ENCODE assay signal across 2 cellular contexts in the genomic region with DNA sequence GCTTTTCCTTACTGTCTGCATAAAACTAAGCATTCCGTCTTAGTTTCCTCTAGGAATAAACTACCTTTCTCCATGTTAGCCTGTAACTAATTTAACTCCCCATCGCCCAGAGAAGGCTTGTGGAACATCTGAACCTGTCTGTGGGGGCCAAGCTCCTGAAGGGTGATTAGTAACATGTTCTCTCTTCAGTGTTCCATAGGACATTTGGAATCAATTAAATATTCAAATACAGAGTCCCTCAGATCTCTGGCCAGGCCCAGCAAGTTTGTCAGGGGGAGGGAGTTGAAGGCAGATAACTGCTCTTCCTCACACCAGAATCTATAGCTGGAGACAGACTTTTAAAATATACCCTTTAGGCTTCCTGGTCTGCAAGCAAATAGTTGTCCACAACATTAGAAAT.
TF ChIP-seq lines count a peak whose summit lies in the region.

No MANE protein-coding gene starts in this region.

TF ChIP-seq in A549, 52 proteins besides CTCF, POLR2A, EP300 and RAD21 (continued from another document):
- TF ChIP-seq, protein P1, sequence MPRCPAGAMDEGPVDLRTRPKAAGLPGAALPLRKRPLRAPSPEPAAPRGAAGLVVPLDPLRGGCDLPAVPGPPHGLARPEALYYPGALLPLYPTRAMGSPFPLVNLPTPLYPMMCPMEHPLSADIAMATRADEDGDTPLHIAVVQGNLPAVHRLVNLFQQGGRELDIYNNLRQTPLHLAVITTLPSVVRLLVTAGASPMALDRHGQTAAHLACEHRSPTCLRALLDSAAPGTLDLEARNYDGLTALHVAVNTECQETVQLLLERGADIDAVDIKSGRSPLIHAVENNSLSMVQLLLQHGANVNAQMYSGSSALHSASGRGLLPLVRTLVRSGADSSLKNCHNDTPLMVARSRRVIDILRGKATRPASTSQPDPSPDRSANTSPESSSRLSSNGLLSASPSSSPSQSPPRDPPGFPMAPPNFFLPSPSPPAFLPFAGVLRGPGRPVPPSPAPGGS (IDR thresholded peaks at IDR 0.05), result no peak
- TF ChIP-seq JUN (IDR thresholded peaks at IDR 0.05) (no peak), HOXA7 (CRISPR knock-in tag; IDR thresholded peaks at IDR 0.05) (no peak), NPAS2 (CRISPR knock-in tag; IDR thresholded peaks at IDR 0.05; ENCODE audit: borderline replicate concordance) (no peak), MAZ (IDR thresholded peaks at IDR 0.05; ENCODE audit: borderline replicate concordance, low read depth, low read length) (no peak), SMC3 (IDR thresholded peaks at IDR 0.05) (no peak), RFX5 (IDR thresholded peaks at IDR 0.05) (no peak), PHF8 (IDR thresholded peaks at IDR 0.05; ENCODE audit: borderline replicate concordance, low read depth) (no peak), ZSCAN20 (CRISPR knock-in tag; IDR thresholded peaks at IDR 0.05) (no peak), FOSB (CRISPR knock-in tag; IDR thresholded peaks at IDR 0.05) (no peak), TFCP2L1 (CRISPR knock-in tag; IDR thresholded peaks at IDR 0.05) (no peak), CHD4 (IDR thresholded peaks at IDR 0.05; ENCODE audit: borderline replicate concordance) (no peak)
- TF ChIP-seq, protein P2, sequence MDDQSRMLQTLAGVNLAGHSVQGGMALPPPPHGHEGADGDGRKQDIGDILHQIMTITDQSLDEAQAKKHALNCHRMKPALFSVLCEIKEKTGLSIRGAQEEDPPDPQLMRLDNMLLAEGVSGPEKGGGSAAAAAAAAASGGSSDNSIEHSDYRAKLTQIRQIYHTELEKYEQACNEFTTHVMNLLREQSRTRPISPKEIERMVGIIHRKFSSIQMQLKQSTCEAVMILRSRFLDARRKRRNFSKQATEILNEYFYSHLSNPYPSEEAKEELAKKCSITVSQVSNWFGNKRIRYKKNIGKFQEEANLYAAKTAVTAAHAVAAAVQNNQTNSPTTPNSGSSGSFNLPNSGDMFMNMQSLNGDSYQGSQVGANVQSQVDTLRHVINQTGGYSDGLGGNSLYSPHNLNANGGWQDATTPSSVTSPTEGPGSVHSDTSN (IDR thresholded peaks at IDR 0.05), result no peak
- TF ChIP-seq, protein P3, sequence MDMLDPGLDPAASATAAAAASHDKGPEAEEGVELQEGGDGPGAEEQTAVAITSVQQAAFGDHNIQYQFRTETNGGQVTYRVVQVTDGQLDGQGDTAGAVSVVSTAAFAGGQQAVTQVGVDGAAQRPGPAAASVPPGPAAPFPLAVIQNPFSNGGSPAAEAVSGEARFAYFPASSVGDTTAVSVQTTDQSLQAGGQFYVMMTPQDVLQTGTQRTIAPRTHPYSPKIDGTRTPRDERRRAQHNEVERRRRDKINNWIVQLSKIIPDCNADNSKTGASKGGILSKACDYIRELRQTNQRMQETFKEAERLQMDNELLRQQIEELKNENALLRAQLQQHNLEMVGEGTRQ (IDR thresholded peaks at IDR 0.05), result no peak
- TF ChIP-seq, protein P4, sequence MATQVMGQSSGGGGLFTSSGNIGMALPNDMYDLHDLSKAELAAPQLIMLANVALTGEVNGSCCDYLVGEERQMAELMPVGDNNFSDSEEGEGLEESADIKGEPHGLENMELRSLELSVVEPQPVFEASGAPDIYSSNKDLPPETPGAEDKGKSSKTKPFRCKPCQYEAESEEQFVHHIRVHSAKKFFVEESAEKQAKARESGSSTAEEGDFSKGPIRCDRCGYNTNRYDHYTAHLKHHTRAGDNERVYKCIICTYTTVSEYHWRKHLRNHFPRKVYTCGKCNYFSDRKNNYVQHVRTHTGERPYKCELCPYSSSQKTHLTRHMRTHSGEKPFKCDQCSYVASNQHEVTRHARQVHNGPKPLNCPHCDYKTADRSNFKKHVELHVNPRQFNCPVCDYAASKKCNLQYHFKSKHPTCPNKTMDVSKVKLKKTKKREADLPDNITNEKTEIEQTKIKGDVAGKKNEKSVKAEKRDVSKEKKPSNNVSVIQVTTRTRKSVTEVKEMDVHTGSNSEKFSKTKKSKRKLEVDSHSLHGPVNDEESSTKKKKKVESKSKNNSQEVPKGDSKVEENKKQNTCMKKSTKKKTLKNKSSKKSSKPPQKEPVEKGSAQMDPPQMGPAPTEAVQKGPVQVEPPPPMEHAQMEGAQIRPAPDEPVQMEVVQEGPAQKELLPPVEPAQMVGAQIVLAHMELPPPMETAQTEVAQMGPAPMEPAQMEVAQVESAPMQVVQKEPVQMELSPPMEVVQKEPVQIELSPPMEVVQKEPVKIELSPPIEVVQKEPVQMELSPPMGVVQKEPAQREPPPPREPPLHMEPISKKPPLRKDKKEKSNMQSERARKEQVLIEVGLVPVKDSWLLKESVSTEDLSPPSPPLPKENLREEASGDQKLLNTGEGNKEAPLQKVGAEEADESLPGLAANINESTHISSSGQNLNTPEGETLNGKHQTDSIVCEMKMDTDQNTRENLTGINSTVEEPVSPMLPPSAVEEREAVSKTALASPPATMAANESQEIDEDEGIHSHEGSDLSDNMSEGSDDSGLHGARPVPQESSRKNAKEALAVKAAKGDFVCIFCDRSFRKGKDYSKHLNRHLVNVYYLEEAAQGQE (IDR thresholded peaks at IDR 0.05), result no peak
TF ChIP-seq in A549: peak in this region for 0.

TF ChIP-seq in SK-N-SH, 30 proteins besides CTCF, POLR2A, EP300 and RAD21 (continued from another document):
- TF ChIP-seq, protein P5, sequence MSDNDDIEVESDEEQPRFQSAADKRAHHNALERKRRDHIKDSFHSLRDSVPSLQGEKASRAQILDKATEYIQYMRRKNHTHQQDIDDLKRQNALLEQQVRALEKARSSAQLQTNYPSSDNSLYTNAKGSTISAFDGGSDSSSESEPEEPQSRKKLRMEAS (IDR thresholded peaks at IDR 0.05; ENCODE audit: low read depth), result no peak
